28 cellular contexts compared by ENCODE assay signal in the genomic region with DNA sequence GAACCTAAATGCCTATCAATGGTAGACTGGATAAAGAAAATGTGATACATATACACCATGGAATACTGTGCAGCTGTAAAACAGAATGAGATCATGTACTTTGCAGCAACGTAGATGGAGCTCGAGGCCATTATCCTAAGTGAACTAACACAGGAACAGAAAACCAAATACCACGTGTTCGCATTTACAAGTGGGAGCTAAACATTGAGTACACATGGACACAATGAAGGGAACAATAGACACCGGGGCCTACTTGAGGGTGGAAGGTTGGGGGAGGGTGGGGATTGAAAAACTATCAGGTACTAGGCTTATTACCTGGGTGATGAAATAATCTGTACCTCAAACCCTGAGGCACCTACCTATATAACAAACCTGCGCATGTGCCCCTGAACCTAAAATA. TPM values are rescaled to one million over a fixed set of nuclear protein-coding genes. Genes with fewer than 3 reads are reported as not detected.
DNase-seq lines count a peak whose midpoint lies in the region; ATAC-seq lines count a peak whose summit lies in the region.
"Had no signal": no experiment of that assay in that cellular context is flagged by ENCODE, and none has a peak within 500 bp of the region (broad histone marks: within the 10 kb centered on the region; RNA-seq: fewer than 3 reads in every experiment).

No MANE protein-coding gene starts in this region.

- peak; percentile 94 for DNase-seq in DMS153 (lab: John Stamatoyannopoulos, UW)
- peak; percentile 69 for DNase-seq in NCI-H1105 treated with DMSO at 0.1 percent for 48 hours (lab: John Stamatoyannopoulos, UW)
- peak; percentile 81 for DNase-seq in NCI-H2029 treated with DMSO at 0.1 percent for 48 hours (lab: John Stamatoyannopoulos, UW)
- peak; percentile 99 for DNase-seq in NCI-H69 (lab: John Stamatoyannopoulos, UW)
- DNase-seq in retina, result no peak
- DNase-seq in occipital lobe (lab: John Stamatoyannopoulos, UW), result no peak
- DNase-seq: activated CD4-positive, alpha-beta T cell treated with anti-CD3 and anti-CD28 coated beads for 36 hours; activated CD8-positive, alpha-beta memory T cell treated with anti-CD3 and anti-CD28 coated beads for 24 hours; activated effector memory CD4-positive, alpha-beta T cell treated with Interleukin-2 at 50 U/mL for 16 hours; activated naive CD8-positive, alpha-beta T cell treated with anti-CD3 and anti-CD28 coated beads for 36 hours; CD8-positive, alpha-beta memory T cell; colonic mucosa; effector CD8-positive, alpha-beta T cell; glutamatergic neuron; HFFc6; Kasumi-1; left lung; MV-4-11; NCI-H526 treated with DMSO at 0.1 percent for 48 hours; stimulated activated CD4-positive, alpha-beta T cell treated with anti-CD3 and anti-CD28 coated beads, Interleukin-12 subunit alpha, Interleukin-12 subunit beta, amount 100 ng/mL, for 4 hours; stimulated activated CD4-positive, alpha-beta T cell treated with anti-CD3 and anti-CD28 coated beads, Interleukin-4, amount 100 ng/mL, for 1 hour; T-helper 2 cell; upper lobe of left lung had no signal

- no peak for ATAC-seq in GM18873 (IDR thresholded peaks at IDR 0.05; ENCODE audit: low FRiP score, unreplicated experiment)
- ATAC-seq in HG03439 (IDR thresholded peaks at IDR 0.05; ENCODE audit: unreplicated experiment), result no peak
- ATAC-seq: activated CD4-positive, alpha-beta T cell treated with anti-CD3 and anti-CD28 coated beads for 36 hours; GM23338; left lung; sciatic nerve; SK-N-SH treated with all-trans-retinoic acid at 6 μM for 48 hours had no signal

RNA-seq across cellular contexts. Expression of a gene that starts 22.4 kb away (rescaled TPM):
- 10.3 TPM for total RNA-seq in occipital lobe

Comparison
In these comparisons a context has a peak if more than half of its experiments do, and no peak if none do; other contexts are left out.
1. DNase-seq: peak in DMS153 (single experiment), NCI-H1105 treated with DMSO at 0.1 percent for 48 hours (single experiment), NCI-H2029 treated with DMSO at 0.1 percent for 48 hours (single experiment) and NCI-H69 (single experiment); none in retina (single experiment) and occipital lobe (single experiment).